1 cellular context compared by ENCODE assay signal in the genomic region with DNA sequence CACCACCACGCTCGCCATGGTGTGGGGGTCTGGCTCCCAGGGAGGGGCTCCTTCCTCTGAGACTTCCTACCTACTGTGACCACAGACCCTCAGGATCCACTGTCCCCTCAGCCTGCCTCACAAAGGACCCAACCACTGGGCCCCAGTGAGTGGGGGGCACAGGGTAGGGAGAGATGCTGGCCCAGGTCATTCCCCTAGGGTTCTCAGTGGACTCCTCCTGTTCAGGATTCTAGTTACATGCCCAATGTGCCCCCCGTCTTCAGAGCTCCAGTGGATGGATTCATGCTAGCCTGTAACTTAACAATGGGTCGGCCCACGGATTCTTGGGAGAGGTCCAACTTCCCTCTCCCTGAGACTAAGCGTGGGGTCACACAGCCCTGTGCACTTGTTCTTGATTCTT.
TF ChIP-seq lines count a peak whose summit lies in the region.

A gene with protein sequence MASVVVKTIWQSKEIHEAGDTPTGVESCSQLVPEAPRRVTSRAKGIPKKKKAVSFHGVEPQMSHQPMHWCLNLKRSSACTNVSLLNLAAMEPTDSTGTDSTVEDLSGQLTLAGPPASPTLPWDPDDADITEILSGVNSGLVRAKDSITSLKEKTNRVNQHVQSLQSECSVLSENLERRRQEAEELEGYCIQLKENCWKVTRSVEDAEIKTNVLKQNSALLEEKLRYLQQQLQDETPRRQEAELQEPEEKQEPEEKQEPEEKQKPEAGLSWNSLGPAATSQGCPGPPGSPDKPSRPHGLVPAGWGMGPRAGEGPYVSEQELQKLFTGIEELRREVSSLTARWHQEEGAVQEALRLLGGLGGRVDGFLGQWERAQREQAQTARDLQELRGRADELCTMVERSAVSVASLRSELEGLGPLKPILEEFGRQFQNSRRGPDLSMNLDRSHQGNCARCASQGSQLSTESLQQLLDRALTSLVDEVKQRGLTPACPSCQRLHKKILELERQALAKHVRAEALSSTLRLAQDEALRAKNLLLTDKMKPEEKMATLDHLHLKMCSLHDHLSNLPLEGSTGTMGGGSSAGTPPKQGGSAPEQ (minus strand): TSS at position 77 of the 400 bp plus-strand sequence. CDS start 59 bp downstream, at position 18.

TF ChIP-seq in HepG2, 621 proteins besides CTCF, POLR2A, EP300 and RAD21:
- TF ChIP-seq PRDM10 (CRISPR knock-in tag; IDR thresholded peaks at IDR 0.05; ENCODE audit: low read depth), result peak; percentile 47; the same call in 1 of the 2 replicates
- no peak for TF ChIP-seq SOX13 (IDR thresholded peaks at IDR 0.05)
- TF ChIP-seq SOX13 (CRISPR knock-in tag; conservative IDR thresholded peaks at IDR 0.05 in 1 of 2, IDR thresholded peaks at IDR 0.05 in 1 of 2), result no peak
